In genomic region chr2:68317971-68318685, GRCh38 we compare ENCODE assay signal across 2 cellular contexts.
TF ChIP-seq lines count a peak whose summit lies in the region.

No MANE protein-coding gene starts in this region.

TF ChIP-seq in liver, 16 proteins besides CTCF, POLR2A, EP300 and RAD21:
- TF ChIP-seq EGR1 (IDR thresholded peaks at IDR 0.05; ENCODE audit: low read depth in 2 of 2) = no peak
- no peak for TF ChIP-seq NR2F2 (IDR thresholded peaks at IDR 0.05)
- TF ChIP-seq GABPA (IDR thresholded peaks at IDR 0.05 in 1 of 2, conservative IDR thresholded peaks at IDR 0.05 in 1 of 2) = no peak
- no peak for TF ChIP-seq ZBTB33 (IDR thresholded peaks at IDR 0.05)
- TF ChIP-seq HNF4G (IDR thresholded peaks at IDR 0.05) = no peak
- no peak for TF ChIP-seq YY1 (IDR thresholded peaks at IDR 0.05)
- TF ChIP-seq JUND (IDR thresholded peaks at IDR 0.05) = no peak
- no peak for TF ChIP-seq ATF3 (IDR thresholded peaks at IDR 0.05)
- no peak for TF ChIP-seq RXRA (IDR thresholded peaks at IDR 0.05)
- TF ChIP-seq HNF4A (conservative IDR thresholded peaks at IDR 0.05) = no peak
TF ChIP-seq in liver: peak in this region for 0.

TF ChIP-seq in HepG2, 621 proteins besides CTCF, POLR2A, EP300 and RAD21:
- TF ChIP-seq DMTF1 (CRISPR knock-in tag; IDR thresholded peaks at IDR 0.05) = no peak
- no peak for TF ChIP-seq ZNF101 (CRISPR knock-in tag; IDR thresholded peaks at IDR 0.05; ENCODE audit: borderline replicate concordance, low read depth)
- no peak for TF ChIP-seq ATF7 (IDR thresholded peaks at IDR 0.05)
- no peak for TF ChIP-seq ATF7 (CRISPR knock-in tag; IDR thresholded peaks at IDR 0.05)
- no peak for TF ChIP-seq TFDP1 (CRISPR knock-in tag; IDR thresholded peaks at IDR 0.05; ENCODE audit: borderline replicate concordance)
- TF ChIP-seq TCF12 (IDR thresholded peaks at IDR 0.05) = no peak
- TF ChIP-seq TCF12 (CRISPR knock-in tag; IDR thresholded peaks at IDR 0.05) = no peak
- TF ChIP-seq KLF9 (CRISPR knock-in tag; IDR thresholded peaks at IDR 0.05; ENCODE audit: low read depth) = no peak
- TF ChIP-seq RCOR2 (CRISPR knock-in tag; IDR thresholded peaks at IDR 0.05) = no peak
- no peak for TF ChIP-seq ZNF720 (CRISPR knock-in tag; IDR thresholded peaks at IDR 0.05)
- TF ChIP-seq KAT2B (IDR thresholded peaks at IDR 0.05; ENCODE audit: borderline replicate concordance, low read depth, low read length) = no peak
